ENCODE assay signal across 12 cellular contexts in the genomic region with DNA sequence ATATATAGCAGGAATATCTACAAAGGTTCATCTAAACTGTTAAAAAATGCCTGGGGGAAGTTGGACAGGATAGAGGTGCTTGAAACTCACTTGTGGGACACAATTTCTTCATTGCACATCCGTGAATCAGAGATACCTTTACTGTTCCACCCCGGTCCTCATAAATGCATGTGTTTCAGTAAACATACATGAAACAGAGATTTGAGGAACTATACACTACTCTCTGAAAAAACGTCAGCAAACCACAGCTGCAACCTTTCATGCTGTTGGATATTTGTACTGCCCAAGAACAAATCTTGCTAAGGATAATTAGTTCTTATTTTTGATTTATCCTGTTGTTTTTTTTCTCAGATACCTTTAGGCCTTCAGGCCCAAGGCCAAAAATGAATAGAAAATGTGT.
DNase-seq lines count a peak whose midpoint lies in the region; ATAC-seq lines count a peak whose summit lies in the region.
"Had no signal": no experiment of that assay in that cellular context is flagged by ENCODE, and none has a peak within 500 bp of the region (broad histone marks: within the 10 kb centered on the region; RNA-seq: fewer than 3 reads in every experiment).

No MANE protein-coding gene starts in this region.

- peak overlapping the region in 4 of 6 donors; percentile 57 to 87 (median 79) for H3K27ac Mint-ChIP-seq in naive B cell

- intact Hi-C loops in left ventricle myocardium superior (cut with micrococcal nuclease), result no loop called here

- ATAC-seq in GM18868 (IDR thresholded peaks at IDR 0.05; ENCODE audit: unreplicated experiment) (peak; percentile 93), GM21723 (IDR thresholded peaks at IDR 0.05; ENCODE audit: unreplicated experiment) (peak; percentile 66), HG03432 (IDR thresholded peaks at IDR 0.05; ENCODE audit: unreplicated experiment) (peak; percentile 82), naive B cell (ENCODE audit: low read depth in 2 of 2) (peak; percentile 91 to 95), HG02840 (IDR thresholded peaks at IDR 0.05; ENCODE audit: low FRiP score, unreplicated experiment) (no peak), left ventricle myocardium superior (no peak)
- ATAC-seq: PC-3 had no signal

- no peaks in the 10 kb centered on the region for H3K27me3 Mint-ChIP-seq in naive B cell

- H3K36me3 Mint-ChIP-seq in naive B cell, result peaks cover 29 to 43% of the 10 kb centered on the region in 2 donors

- H3K4me3 Mint-ChIP-seq in naive B cell, result no peak overlapping the region
- H3K4me3 Mint-ChIP-seq: neural crest cell had no signal

- H3K9me3 Mint-ChIP-seq in naive B cell, result peaks cover 0 to 12% (median 10%) of the 10 kb centered on the region in 7 donors
- H3K9me3 Mint-ChIP-seq: neural crest cell had no signal

- DNase-seq in naive B cell, result no peak
- no peak for DNase-seq in Ammon's horn (ENCODE audit: low spot score)
- DNase-seq in activated CD4-positive, alpha-beta T cell treated with anti-CD3 and anti-CD28 coated beads for 48 hours, result no peak
- no peak for DNase-seq in left ventricle myocardium superior
- DNase-seq: HCEC 1CT, NCI-H1048, PC-3 had no signal

- peaks cover 19 to 28% (median 26%) of the 10 kb centered on the region in 3 donors for H3K4me1 Mint-ChIP-seq in naive B cell

Comparison
In these comparisons a context has a peak if more than half of its experiments do, and no peak if none do; other contexts are left out.
1. ATAC-seq: peak in GM18868 (single experiment), GM21723 (single experiment), HG03432 (single experiment) and naive B cell (2 of 2); none in HG02840 (single experiment) and left ventricle myocardium superior (single experiment).